In the genomic region with DNA sequence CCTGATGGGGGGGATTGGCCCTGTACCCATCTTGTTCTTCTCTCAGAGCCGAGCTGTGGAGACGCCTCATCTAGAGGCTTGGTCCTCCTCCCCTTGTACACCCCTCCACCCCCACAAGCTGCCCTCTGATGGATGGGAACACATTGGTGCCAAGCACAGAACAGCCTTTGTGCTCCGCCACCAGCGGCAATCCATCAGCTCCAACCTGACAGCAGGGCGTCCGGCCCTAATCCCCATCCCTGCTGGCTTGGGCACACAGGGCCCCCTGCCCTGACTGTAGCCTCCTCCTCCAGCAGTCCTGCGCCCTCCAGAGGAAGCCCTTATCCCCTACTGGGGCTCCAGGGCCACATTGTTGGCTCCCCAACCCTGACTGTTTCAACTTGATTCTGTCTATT, we compare ENCODE assay signal across 30 cellular contexts. TPM values are rescaled to one million over a fixed set of nuclear protein-coding genes. Genes with fewer than 3 reads are reported as not detected.
DNase-seq lines count a peak whose midpoint lies in the region; ATAC-seq and TF ChIP-seq lines count a peak whose summit lies in the region.
"Had no signal": no experiment of that assay in that cellular context is flagged by ENCODE, and none has a peak within 500 bp of the region (broad histone marks: within the 10 kb centered on the region; RNA-seq: fewer than 3 reads in every experiment).

No MANE protein-coding gene starts in this region.

- ATAC-seq in GM23338: peak; percentile 76
- no peak for ATAC-seq in GM18861 (IDR thresholded peaks at IDR 0.05; ENCODE audit: unreplicated experiment)
- ATAC-seq: mucosa of descending colon, T-cell had no signal

- in situ Hi-C loops in KBM-7 (cut with MboI; ENCODE audit: low pct_unique_long_range_greater_than_20kb, low sequenced_read_pairs): no loop called here

- H3K79me2 ChIP-seq in GM23338 (replicated peaks; ENCODE audit: insufficient read depth): no peaks in the 10 kb centered on the region

- H3K27ac Mint-ChIP-seq in GM23338 (no peak overlapping the region), osteocyte (ENCODE audit: unreplicated experiment) (no peak overlapping the region)
- H3K27ac Mint-ChIP-seq: T-cell had no signal

- H3K4me3 Mint-ChIP-seq in GM23338 (no peak overlapping the region), osteocyte (ENCODE audit: unreplicated experiment) (no peak overlapping the region)
- H3K4me3 Mint-ChIP-seq: T-cell had no signal

- peaks cover 4% of the 10 kb centered on the region for H3K9me3 Mint-ChIP-seq in GM23338
- peaks cover 5% of the 10 kb centered on the region for H3K9me3 Mint-ChIP-seq in osteocyte (ENCODE audit: unreplicated experiment)

- TF ChIP-seq CTCF in GM23338 (conservative IDR thresholded peaks at IDR 0.05; ENCODE audit: low read depth in 2 of 2): peak; percentile 13 to 47; a peak in 2 of 4 replicates
- TF ChIP-seq CTCF in osteocyte (IDR thresholded peaks at IDR 0.05): no peak

- no peaks in the 10 kb centered on the region for H3K4me1 ChIP-seq in GM23338 (ENCODE audit: insufficient read depth)
- H3K4me1 ChIP-seq: BLaER1, Caco-2, Peyer's patch had no signal

- H3K27ac ChIP-seq in GM23338 (ENCODE audit: low read depth): no peak overlapping the region
- H3K27ac ChIP-seq: BLaER1, brain microvascular endothelial cell, neutrophil, Peyer's patch had no signal

- H3F3A ChIP-seq in GM23338 (replicated peaks; ENCODE audit: low read depth): no peaks in the 10 kb centered on the region

- H4K20me1 ChIP-seq in GM23338 (replicated peaks; ENCODE audit: insufficient read depth): no peaks in the 10 kb centered on the region
- H4K20me1 ChIP-seq: BLaER1 had no signal

- peaks cover 4% of the 10 kb centered on the region for H3K36me3 Mint-ChIP-seq in GM23338 (ENCODE audit: low read depth)
- no peaks in the 10 kb centered on the region for H3K36me3 Mint-ChIP-seq in osteocyte (ENCODE audit: unreplicated experiment)

- peaks cover 22% of the 10 kb centered on the region for H3K4me1 Mint-ChIP-seq in GM23338
- H3K4me1 Mint-ChIP-seq in osteocyte (ENCODE audit: unreplicated experiment): peaks cover 1% of the 10 kb centered on the region
- H3K4me1 Mint-ChIP-seq: T-cell had no signal

- no peaks in the 10 kb centered on the region for H3K27me3 ChIP-seq in GM23338 (ENCODE audit: insufficient read depth)
- H3K27me3 ChIP-seq: BLaER1, brain microvascular endothelial cell, neutrophil, Peyer's patch had no signal

- H3K36me3 ChIP-seq in GM23338 (ENCODE audit: insufficient read depth): no peaks in the 10 kb centered on the region; the same call in 1 of the 2 replicates
- H3K36me3 ChIP-seq: BLaER1, brain microvascular endothelial cell, neutrophil, Peyer's patch had no signal

- H3K9me2 ChIP-seq in GM23338 (ENCODE audit: insufficient read depth): peaks cover 3% of the 10 kb centered on the region; the same call in 1 of the 2 replicates

- H3K27me3 Mint-ChIP-seq in GM23338 (ENCODE audit: insufficient read depth, low read depth, poor library complexity) (peaks cover 8% of the 10 kb centered on the region), osteocyte (ENCODE audit: unreplicated experiment) (peaks cover 42% of the 10 kb centered on the region)

- H2AFZ ChIP-seq in GM23338: no peak overlapping the region

- no peak overlapping the region for H3K4me3 ChIP-seq in GM23338
- H3K4me3 ChIP-seq: BLaER1, mucosa of descending colon, Peyer's patch, smooth muscle cell had no signal

- no peak overlapping the region for H3K4me2 ChIP-seq in GM23338
- H3K4me2 ChIP-seq: BLaER1, smooth muscle cell had no signal

- DNase-seq in GM23338 (ENCODE audit: low spot score): peak; percentile 34
- peak; percentile 28 for DNase-seq in NCI-H524 treated with DMSO at 0.1 percent for 48 hours (lab: John Stamatoyannopoulos, UW)
- DNase-seq in globus pallidus (ENCODE audit: low spot score): peak; percentile 33
- DNase-seq in osteocyte (ENCODE audit: extremely low spot score, unreplicated experiment): peak; percentile 64
- no peak for DNase-seq in KBM-7
- DNase-seq in HCEC 1CT: no peak
- DNase-seq: activated CD4-positive, CD25-positive, alpha-beta regulatory T cell treated with anti-CD3 and anti-CD28 coated beads, Interleukin-2, amount 50 U/mL, for 72 hours; activated naive CD4-positive, alpha-beta T cell; activated T-cell treated with anti-CD3 and anti-CD28 coated beads, Interleukin-2, amount 50 U/mL, for 48 hours; brain microvascular endothelial cell; Caco-2; effector memory CD4-positive, alpha-beta T cell; foreskin melanocyte; hippocampal formation; IMR-90; mucosa of descending colon; NCI-H1105 treated with DMSO at 0.1 percent for 48 hours; NCI-H2029; Peyer's patch; T-cell had no signal

TF ChIP-seq in GM23338, 12 proteins besides CTCF, POLR2A, EP300 and RAD21 (continues in another document):
- no peak for TF ChIP-seq ZNF331 (CRISPR knock-in tag; IDR thresholded peaks at IDR 0.05; ENCODE audit: low read depth)
- no peak for TF ChIP-seq STAT1 (IDR thresholded peaks at IDR 0.05; ENCODE audit: unreplicated experiment)
- TF ChIP-seq NANOG (IDR thresholded peaks at IDR 0.05; ENCODE audit: borderline replicate concordance): no peak
- TF ChIP-seq, protein P1, sequence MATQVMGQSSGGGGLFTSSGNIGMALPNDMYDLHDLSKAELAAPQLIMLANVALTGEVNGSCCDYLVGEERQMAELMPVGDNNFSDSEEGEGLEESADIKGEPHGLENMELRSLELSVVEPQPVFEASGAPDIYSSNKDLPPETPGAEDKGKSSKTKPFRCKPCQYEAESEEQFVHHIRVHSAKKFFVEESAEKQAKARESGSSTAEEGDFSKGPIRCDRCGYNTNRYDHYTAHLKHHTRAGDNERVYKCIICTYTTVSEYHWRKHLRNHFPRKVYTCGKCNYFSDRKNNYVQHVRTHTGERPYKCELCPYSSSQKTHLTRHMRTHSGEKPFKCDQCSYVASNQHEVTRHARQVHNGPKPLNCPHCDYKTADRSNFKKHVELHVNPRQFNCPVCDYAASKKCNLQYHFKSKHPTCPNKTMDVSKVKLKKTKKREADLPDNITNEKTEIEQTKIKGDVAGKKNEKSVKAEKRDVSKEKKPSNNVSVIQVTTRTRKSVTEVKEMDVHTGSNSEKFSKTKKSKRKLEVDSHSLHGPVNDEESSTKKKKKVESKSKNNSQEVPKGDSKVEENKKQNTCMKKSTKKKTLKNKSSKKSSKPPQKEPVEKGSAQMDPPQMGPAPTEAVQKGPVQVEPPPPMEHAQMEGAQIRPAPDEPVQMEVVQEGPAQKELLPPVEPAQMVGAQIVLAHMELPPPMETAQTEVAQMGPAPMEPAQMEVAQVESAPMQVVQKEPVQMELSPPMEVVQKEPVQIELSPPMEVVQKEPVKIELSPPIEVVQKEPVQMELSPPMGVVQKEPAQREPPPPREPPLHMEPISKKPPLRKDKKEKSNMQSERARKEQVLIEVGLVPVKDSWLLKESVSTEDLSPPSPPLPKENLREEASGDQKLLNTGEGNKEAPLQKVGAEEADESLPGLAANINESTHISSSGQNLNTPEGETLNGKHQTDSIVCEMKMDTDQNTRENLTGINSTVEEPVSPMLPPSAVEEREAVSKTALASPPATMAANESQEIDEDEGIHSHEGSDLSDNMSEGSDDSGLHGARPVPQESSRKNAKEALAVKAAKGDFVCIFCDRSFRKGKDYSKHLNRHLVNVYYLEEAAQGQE (IDR thresholded peaks at IDR 0.05; ENCODE audit: unreplicated experiment): no peak
- TF ChIP-seq EZH2phosphoT487 (IDR thresholded peaks at IDR 0.05; ENCODE audit: unreplicated experiment): no peak
- no peak for TF ChIP-seq EZH2 (IDR thresholded peaks at IDR 0.05; ENCODE audit: low read depth, unreplicated experiment)
- TF ChIP-seq CREB1 (CRISPR knock-in tag; IDR thresholded peaks at IDR 0.05; ENCODE audit: low read depth): no peak
- TF ChIP-seq, protein P2, sequence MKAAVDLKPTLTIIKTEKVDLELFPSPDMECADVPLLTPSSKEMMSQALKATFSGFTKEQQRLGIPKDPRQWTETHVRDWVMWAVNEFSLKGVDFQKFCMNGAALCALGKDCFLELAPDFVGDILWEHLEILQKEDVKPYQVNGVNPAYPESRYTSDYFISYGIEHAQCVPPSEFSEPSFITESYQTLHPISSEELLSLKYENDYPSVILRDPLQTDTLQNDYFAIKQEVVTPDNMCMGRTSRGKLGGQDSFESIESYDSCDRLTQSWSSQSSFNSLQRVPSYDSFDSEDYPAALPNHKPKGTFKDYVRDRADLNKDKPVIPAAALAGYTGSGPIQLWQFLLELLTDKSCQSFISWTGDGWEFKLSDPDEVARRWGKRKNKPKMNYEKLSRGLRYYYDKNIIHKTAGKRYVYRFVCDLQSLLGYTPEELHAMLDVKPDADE (IDR thresholded peaks at IDR 0.05): no peak
- no peak for TF ChIP-seq JUNB (IDR thresholded peaks at IDR 0.05; ENCODE audit: unreplicated experiment)
- no peak for TF ChIP-seq POLR2AphosphoS5 (IDR thresholded peaks at IDR 0.05; ENCODE audit: low read depth)

RNA-seq across cellular contexts. Expression of a gene that starts 3.8 kb away (rescaled TPM):
- total RNA-seq in GM23338 (2014; rRNA removed; shearing (Covaris generic)): not detected in 2 replicates
- not detected in 2 replicates for polyA plus RNA-seq in GM23338 (2016; fragmentation: Nextera tagmentation; extraction: Ambion mirVana)
- total RNA-seq in osteocyte: not detected in 2 replicates
- total RNA-seq: Caco-2, chondrocyte, esophagus mucosa, IMR-90, liver, M059J, mucosa of descending colon, Peyer's patch, pulmonary artery endothelial cell, smooth muscle cell, T-cell, ureter had no signal
- polyA plus RNA-seq: IMR-90, liver, smooth muscle cell had no signal

RNA-seq across cellular contexts. Expression of a gene that starts 37.9 kb away (rescaled TPM):
- total RNA-seq in GM23338 (2014; rRNA removed; shearing (Covaris generic)): 1.8 and 3.8 TPM in 2 replicates
- 0.63 and 1.5 TPM in 2 replicates for polyA plus RNA-seq in GM23338 (2016; fragmentation: Nextera tagmentation; extraction: Ambion mirVana)
- 0.21 and 0.26 TPM in 2 replicates for total RNA-seq in osteocyte
- total RNA-seq: pulmonary artery endothelial cell, T-cell had no signal

Comparison
In these comparisons a context has a peak if more than half of its experiments do, and no peak if none do; other contexts are left out.
1. DNase-seq: peak in GM23338 (single experiment), NCI-H524 treated with DMSO at 0.1 percent for 48 hours (single experiment), globus pallidus (single experiment) and osteocyte (single experiment); none in KBM-7 (single experiment) and HCEC 1CT (single experiment).